In genomic region chr11:19240420-19241259, GRCh38 we compare ENCODE assay signal across 8 cellular contexts. TPM values are rescaled to one million over a fixed set of nuclear protein-coding genes. Genes with fewer than 3 reads are reported as not detected.
A peak's percentile ranks its signal among the peaks of the same experiment; 100 is the strongest.
DNase-seq lines count a peak whose midpoint lies in the region; ATAC-seq and TF ChIP-seq lines count a peak whose summit lies in the region.

Gene E2F8 (minus strand): TSS chr11:19240945. CDS start chr11:19240121, 824 bp downstream.

- intact Hi-C loops in CD14-positive monocyte (cut with micrococcal nuclease): no loop called here
- intact Hi-C loops in dorsolateral prefrontal cortex (cut with DNase I): loop anchor here (5.0 to 10.0 kb wide), 3 partner anchors 53 to 168 kb away; no protein-coding TSS in a partner anchor
- intact Hi-C loops in lower leg skin (cut with DNase I; ENCODE audit: low total_unique reads): no loop called here

- H3K4me3 ChIP-seq in dorsolateral prefrontal cortex: peak within 1 kb of the TSS; percentile 45 to 83 (median 65)
- H3K4me3 ChIP-seq in lower leg skin (ENCODE audit: low read depth, poor library complexity, severe bottlenecking): peak within 1 kb of the TSS; percentile 35

- TF ChIP-seq CTCF in CD14-positive monocyte (IDR thresholded peaks at IDR 0.05): no peak
- TF ChIP-seq CTCF in dorsolateral prefrontal cortex (IDR thresholded peaks at IDR 0.05 in 54 of 56, conservative IDR thresholded peaks at IDR 0.05 in 2 of 56; ENCODE audit: low read depth in 1 of 56, partially characterized antibody in 56 of 56): peak in 3 of 56 donors; percentile 9 to 13 (median 10)
- TF ChIP-seq CTCF in lower leg skin (IDR thresholded peaks at IDR 0.05): no peak

- ATAC-seq in GM19438 (IDR thresholded peaks at IDR 0.05; ENCODE audit: low read depth, unreplicated experiment) (peak; percentile 88), HG03571 (IDR thresholded peaks at IDR 0.05; ENCODE audit: unreplicated experiment) (peak; percentile 83)

- H3K36me3 Mint-ChIP-seq in CD14-positive monocyte: peaks cover 15 to 23% of the 10 kb centered on the region in 2 donors

- H3K9me3 Mint-ChIP-seq in CD14-positive monocyte: peaks cover 0 to 2% (median 0%) of the 10 kb centered on the region in 7 donors

- H3K27me3 Mint-ChIP-seq in CD14-positive monocyte (ENCODE audit: low read depth in 3 of 3): peaks cover 3 to 6% (median 4%) of the 10 kb centered on the region in 3 donors

- peaks cover 2 to 64% (median 35%) of the 10 kb centered on the region in 45 donors for H3K27me3 ChIP-seq in dorsolateral prefrontal cortex

- TF ChIP-seq POLR2A in lower leg skin (IDR thresholded peaks at IDR 0.05): no peak

- DNase-seq in CD14-positive monocyte (ENCODE audit: low spot score) (peak; percentile 89), NCI-H774 (lab: John Stamatoyannopoulos, UW) (peak; percentile 92), dorsolateral prefrontal cortex (peak; percentile 76 to 95 (median 90)), lower leg skin (ENCODE audit: low spot score in 2 of 2) (peak; percentile 90 to 97)
- DNase-seq in activated CD4-positive, alpha-beta T cell treated with anti-CD3 and anti-CD28 coated beads, Interleukin-2, amount 50 U/mL, for 24 hours (ENCODE audit: low read depth in 1 of 2, low spot score in 1 of 2): peak; percentile 68 to 83
- DNase-seq in stimulated activated CD4-positive, alpha-beta T cell treated with anti-CD3 and anti-CD28 coated beads, Interleukin-4, amount 100 ng/mL, for 4 hours: peak; percentile 73 to 80

- no peak within 1 kb of the TSS for H3K27ac ChIP-seq in dorsolateral prefrontal cortex

- peak within 1 kb of the TSS; percentile 93 to 97 for H3K4me3 Mint-ChIP-seq in CD14-positive monocyte

- peak within 1 kb of the TSS; percentile 31 to 86 (median 68) for H3K27ac Mint-ChIP-seq in CD14-positive monocyte

- H3K4me1 Mint-ChIP-seq in CD14-positive monocyte: peaks cover 52% of the 10 kb centered on the region

- 0 to 2% methylated on average over 44 to 46 of the region's 59 CpGs for WGBS in lower leg skin, 2 donors

RNA-seq across cellular contexts. Expression of gene E2F8, which starts in this region (rescaled TPM):
- not detected for polyA plus RNA-seq in CD14-positive monocyte
- total RNA-seq in dorsolateral prefrontal cortex (under 1 TPM in 5 of 120 experiments, not detected in 115; 0.14 to 0.71 (median 0.18) TPM), lower leg skin (1 to 10 TPM in 2 of 4 donors, under 1 TPM in 2; 0.57 to 4.8 (median 1.4) TPM)

Comparison
In these comparisons a context has a peak if more than half of its experiments do, and no peak if none do; other contexts are left out.
1. Peak in DNase-seq in CD14-positive monocyte; RNA of the gene not detected or under 1 TPM.
2. Peak in DNase-seq and H3K4me3 ChIP-seq in dorsolateral prefrontal cortex; RNA of the gene not detected or under 1 TPM.
3. intact Hi-C loops: an anchor here in dorsolateral prefrontal cortex (5.0 to 10.0 kb wide); none called in CD14-positive monocyte and lower leg skin.